ENCODE assay signal across 9 cellular contexts in the genomic region with DNA sequence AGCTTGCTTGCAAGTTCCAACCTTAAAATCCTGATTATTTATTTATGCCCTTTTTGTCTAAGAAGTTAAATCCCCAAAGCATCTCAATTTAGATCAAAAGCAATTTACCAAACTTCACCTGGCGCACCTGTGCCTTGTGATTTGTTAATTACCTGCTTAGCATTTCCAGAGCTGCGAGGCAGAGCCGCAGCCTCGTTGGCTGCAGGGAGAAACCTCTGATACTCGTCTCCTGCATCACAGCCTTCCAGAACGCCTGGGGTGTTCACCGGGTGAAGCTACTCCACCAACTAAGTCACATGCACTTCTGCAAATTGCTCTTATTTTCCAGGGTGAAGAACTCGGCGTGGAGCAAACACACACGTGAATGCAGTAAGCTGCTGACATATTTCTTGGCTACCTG.
"Had no signal": no experiment of that assay in that cellular context is flagged by ENCODE, and none has a peak within 500 bp of the region (broad histone marks: within the 10 kb centered on the region; RNA-seq: fewer than 3 reads in every experiment).

No MANE protein-coding gene starts in this region.

- H2AFZ ChIP-seq: GM23248 had no signal

- H3K36me3 ChIP-seq: HAP-1 had no signal

- H3K27ac Mint-ChIP-seq: HFFc6 had no signal

- H3K4me3 ChIP-seq: GM23248, HAP-1, K562 had no signal

- DNase-seq: GM23248, HFFc6, IMR-90, KG1 had no signal

- H3K27ac ChIP-seq: GM23248, HL-60 had no signal

- H3K9me3 ChIP-seq: HAP-1 had no signal

- H3K4me3 Mint-ChIP-seq: HFFc6 had no signal

- ATAC-seq: HCT116, HepG2, K562 had no signal

- H3K4me1 ChIP-seq: HAP-1 had no signal
